8 cellular contexts compared by ENCODE assay signal in the genomic region with DNA sequence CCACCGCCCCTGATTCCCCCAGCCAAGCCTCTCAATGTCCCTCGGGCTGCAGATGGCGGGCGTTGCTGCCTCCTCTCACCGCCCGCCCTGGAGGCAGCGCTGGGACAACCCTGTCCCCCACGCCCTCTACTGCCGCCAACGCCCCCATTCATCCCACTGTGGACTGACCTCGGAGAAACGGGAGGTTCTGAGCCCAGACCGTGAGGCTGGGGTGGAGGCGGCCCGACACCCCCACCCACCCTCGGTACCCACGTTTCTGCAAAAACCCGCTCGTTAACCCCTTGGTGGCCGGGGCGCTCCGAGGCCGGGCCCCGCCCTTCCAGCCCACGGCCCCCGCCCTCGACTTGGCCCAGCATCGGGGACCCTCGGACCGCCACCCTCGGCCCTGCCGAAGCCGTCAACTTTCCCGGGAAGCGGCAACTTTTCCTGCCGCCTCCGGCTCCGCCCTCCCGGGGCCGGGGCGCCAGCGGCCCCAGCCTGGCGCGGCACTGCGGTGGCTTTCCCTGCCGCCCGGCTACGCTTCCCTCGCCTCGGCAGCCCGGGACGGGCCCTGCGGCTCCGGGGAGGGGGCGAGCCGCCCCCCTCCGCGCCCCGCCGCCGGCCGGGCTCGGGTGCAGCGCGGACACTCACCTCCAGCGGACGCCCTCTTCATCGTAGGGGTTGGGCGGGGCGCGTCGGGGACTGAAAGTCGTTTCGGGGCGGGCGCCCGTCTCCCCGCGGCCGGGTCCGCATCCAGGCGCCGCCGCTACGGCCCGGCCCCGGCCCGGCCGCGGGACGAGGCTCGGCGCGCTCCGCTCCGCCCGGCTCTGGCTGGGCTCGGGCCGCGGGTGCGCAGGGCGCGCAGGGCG. TPM values are rescaled to one million over a fixed set of nuclear protein-coding genes. Genes with fewer than 3 reads are reported as not detected.
DNase-seq lines count a peak whose midpoint lies in the region; ATAC-seq, FAIRE-seq and TF ChIP-seq lines count a peak whose summit lies in the region.

No MANE protein-coding gene starts in this region.

- intact Hi-C loops in left ventricle myocardium superior (cut with micrococcal nuclease): no loop called here

- H3K4me1 ChIP-seq in SJSA1 (replicated peaks): peaks cover 9% of the 10 kb centered on the region

- FAIRE-seq in H54 (lab: Jason Lieb, UNC): no peak

- no peaks in the 10 kb centered on the region for H3K36me3 ChIP-seq in SJSA1

- no peak for TF ChIP-seq POLR2A in H54 (IDR thresholded peaks at IDR 0.05; ENCODE audit: low read depth, low read length)

- peak overlapping the region; percentile 24 for H3K4me3 ChIP-seq in SJSA1
- peak overlapping the region; percentile 37 for H3K4me3 ChIP-seq in skeletal muscle cell (ENCODE audit: low read depth, low read length)

- no peaks in the 10 kb centered on the region for H3K9me3 ChIP-seq in SJSA1 (replicated peaks)

- DNase-seq in H54 (ENCODE audit: insufficient read length, low spot score) (peak; percentile 35), SJSA1 (ENCODE audit: low read depth in 1 of 2, low spot score in 2 of 2) (no peak), left ventricle myocardium superior (peak; percentile 51), skeletal muscle cell (ENCODE audit: low read depth) (no peak), T-helper 1 cell (no peak), superior temporal gyrus (ENCODE audit: extremely low spot score) (no peak)
- no peak for DNase-seq in stimulated activated CD4-positive, alpha-beta T cell treated with anti-CD3 and anti-CD28 coated beads, Interleukin-4, amount 100 ng/mL, for 4 hours

- no peak overlapping the region for H3K27ac ChIP-seq in SJSA1

- no peak for ATAC-seq in left ventricle myocardium superior
- ATAC-seq in HG02973 (IDR thresholded peaks at IDR 0.05; ENCODE audit: unreplicated experiment): no peak

- H3K27me3 ChIP-seq in SJSA1 (replicated peaks): peaks cover 16% of the 10 kb centered on the region

RNA-seq across cellular contexts. Expression of a gene that starts 0.5 kb away (rescaled TPM):
- total RNA-seq in SJSA1 (2014; rRNA removed; shearing (Covaris generic)): 0.05 TPM in 1 of 2 replicates, not detected in the other
- 1.2 TPM for total RNA-seq in left ventricle myocardium superior

RNA-seq across cellular contexts. Expression of a gene that starts 52.2 kb away (rescaled TPM):
- 93.1 and 101 TPM in 2 replicates for total RNA-seq in SJSA1 (2014; rRNA removed; shearing (Covaris generic))
- total RNA-seq in left ventricle myocardium superior: 46.8 TPM

Comparison
In these comparisons a context has a peak if more than half of its experiments do, and no peak if none do; other contexts are left out.
1. DNase-seq: peak in H54 (single experiment) and left ventricle myocardium superior (single experiment); none in SJSA1 (0 of 2), skeletal muscle cell (single experiment), T-helper 1 cell (0 of 5), stimulated activated CD4-positive, alpha-beta T cell treated with anti-CD3 and anti-CD28 coated beads, Interleukin-4, amount 100 ng/mL, for 4 hours (0 of 2) and superior temporal gyrus (single experiment).